ENCODE assay signal across 8 cellular contexts in genomic region chr20:49964964-49965780, GRCh38. TPM values are rescaled to one million over a fixed set of nuclear protein-coding genes. Genes with fewer than 3 reads are reported as not detected.
DNase-seq lines count a peak whose midpoint lies in the region; ATAC-seq and TF ChIP-seq lines count a peak whose summit lies in the region.

No MANE protein-coding gene starts in this region.

- no peaks in the 10 kb centered on the region for H3K9me3 ChIP-seq in spleen

- H3K27ac ChIP-seq in spleen: peak overlapping the region in 6 of 8 donors; percentile 34 to 66 (median 56)

- peak; percentile 79 for TF ChIP-seq CTCF in CD14-positive monocyte (IDR thresholded peaks at IDR 0.05)
- TF ChIP-seq CTCF in GM12875 (IDR thresholded peaks at IDR 0.05; ENCODE audit: borderline replicate concordance, insufficient read depth, low read depth, low read length): peak; percentile 73; the same call in 1 of the 2 replicates
- TF ChIP-seq CTCF in epithelial cell of proximal tubule (conservative IDR thresholded peaks at IDR 0.05; ENCODE audit: low read depth, low read length): peak; percentile 83
- peak in 8 of 11 experiments; percentile 10 to 62 (median 46) for TF ChIP-seq CTCF in spleen (IDR thresholded peaks at IDR 0.05 in 8 of 11, conservative IDR thresholded peaks at IDR 0.05 in 3 of 11)
- no peak for TF ChIP-seq CTCF in lower leg skin (IDR thresholded peaks at IDR 0.05)

- H3K36me3 ChIP-seq in spleen: peaks cover 0 to 48% (median 0%) of the 10 kb centered on the region in 6 donors

- peaks cover 0 to 2% (median 0%) of the 10 kb centered on the region in 3 donors for H3K27me3 Mint-ChIP-seq in CD14-positive monocyte (ENCODE audit: low read depth in 3 of 3)

- H3K4me1 ChIP-seq in spleen: peaks cover 0 to 40% (median 19%) of the 10 kb centered on the region in 6 donors

- no peaks in the 10 kb centered on the region for H3K27me3 ChIP-seq in spleen (replicated peaks in 1 of 7)

- H3K36me3 Mint-ChIP-seq in CD14-positive monocyte: peaks cover 6 to 20% of the 10 kb centered on the region in 2 donors

- DNase-seq in CD14-positive monocyte (ENCODE audit: low spot score): peak; percentile 52
- DNase-seq in OCI-M1 (lab: John Stamatoyannopoulos, UW): peak; percentile 79
- DNase-seq in epithelial cell of proximal tubule (ENCODE audit: low read depth): no peak
- DNase-seq in spleen: peak; percentile 71
- DNase-seq in lower leg skin (ENCODE audit: low spot score in 2 of 2): no peak
- DNase-seq in hippocampal formation (lab: John Stamatoyannopoulos, UW): no peak

- TF ChIP-seq POLR2A in spleen (IDR thresholded peaks at IDR 0.05): no peak
- no peak for TF ChIP-seq POLR2A in lower leg skin (IDR thresholded peaks at IDR 0.05)

- WGBS in spleen, 5 donors: 62 to 87% (median 78%) methylated on average over 4 to 5 of the region's 5 CpGs
- 54 to 86% methylated on average over 5 of the region's 5 CpGs for WGBS in lower leg skin, 2 donors

- H3K27ac Mint-ChIP-seq in CD14-positive monocyte: peak overlapping the region in 3 of 7 donors; percentile 49 to 66 (median 65)

- H3K4me3 ChIP-seq in GM12875 (ENCODE audit: low read depth, low read length) (no peak overlapping the region), epithelial cell of proximal tubule (ENCODE audit: low read depth, low read length) (no peak overlapping the region), spleen (no peak overlapping the region), lower leg skin (ENCODE audit: low read depth, poor library complexity, severe bottlenecking) (no peak overlapping the region)

- no peak for ATAC-seq in HG03565 (IDR thresholded peaks at IDR 0.05; ENCODE audit: unreplicated experiment)

- no peaks in the 10 kb centered on the region for H3K9me3 Mint-ChIP-seq in CD14-positive monocyte

- intact Hi-C loops in CD14-positive monocyte (cut with micrococcal nuclease) (no loop called here), spleen (cut with DNase I; ENCODE audit: low total_unique reads) (no loop called here), lower leg skin (cut with DNase I; ENCODE audit: low total_unique reads) (no loop called here)

- H3K4me3 Mint-ChIP-seq in CD14-positive monocyte: no peak overlapping the region

- peaks cover 14% of the 10 kb centered on the region for H3K4me1 Mint-ChIP-seq in CD14-positive monocyte

RNA-seq across cellular contexts. Expression of gene SNAI1, which starts 17.6 kb away (rescaled TPM):
- polyA plus RNA-seq in CD14-positive monocyte: 1 to 10 TPM; 2.4 to 2.6 TPM
- total RNA-seq in epithelial cell of proximal tubule: 1.4 and 2.0 TPM in 2 replicates
- total RNA-seq in spleen: 10 to 100 TPM in 2 of 7 donors, 1 to 10 TPM in 5; 2.1 to 10.5 (median 8.3) TPM
- 1 to 10 TPM; 1.3 to 2.4 (median 1.7) TPM for polyA plus RNA-seq in spleen
- 1 to 10 TPM in 3 of 4 donors, under 1 TPM in 1; 0.65 to 3.7 (median 1.3) TPM for total RNA-seq in lower leg skin

RNA-seq across cellular contexts. Expression of gene RNF114, which starts 29.0 kb away (rescaled TPM):
- polyA plus RNA-seq in CD14-positive monocyte (100 to 1,000 TPM; 146 to 164 TPM), spleen (10 to 100 TPM; 35.5 to 62.0 (median 37.6) TPM)
- total RNA-seq in epithelial cell of proximal tubule (152 and 157 TPM in 2 replicates), spleen (100 to 1,000 TPM in 6 of 7 donors, 10 to 100 TPM in 1; 96.5 to 246 (median 113) TPM), lower leg skin (100 to 1,000 TPM in 2 of 4 donors, 10 to 100 TPM in 2; 48.7 to 166 (median 103) TPM)

RNA-seq across cellular contexts. Expression of gene SPATA2, which starts 49.8 kb away (rescaled TPM):
- polyA plus RNA-seq in CD14-positive monocyte (1 to 10 TPM; 1.9 to 3.9 TPM), spleen (1 to 10 TPM; 2.9 to 8.0 (median 4.1) TPM)
- total RNA-seq in epithelial cell of proximal tubule (3.2 and 5.3 TPM in 2 replicates), spleen (10 to 100 TPM; 11.2 to 33.2 (median 17.2) TPM), lower leg skin (1 to 10 TPM; 5.3 to 8.2 (median 6.2) TPM)

Comparison
In these comparisons a context has a peak if more than half of its experiments do, and no peak if none do; other contexts are left out.
1. DNase-seq: peak in CD14-positive monocyte (single experiment), OCI-M1 (single experiment) and spleen (single experiment); none in epithelial cell of proximal tubule (single experiment), lower leg skin (0 of 2) and hippocampal formation (0 of 2).
2. CTCF ChIP-seq: peak in CD14-positive monocyte (single experiment), GM12875 (single experiment), epithelial cell of proximal tubule (single experiment) and spleen (8 of 11); none in lower leg skin (0 of 3).